ENCODE assay signal across 7 cellular contexts in the genomic region with DNA sequence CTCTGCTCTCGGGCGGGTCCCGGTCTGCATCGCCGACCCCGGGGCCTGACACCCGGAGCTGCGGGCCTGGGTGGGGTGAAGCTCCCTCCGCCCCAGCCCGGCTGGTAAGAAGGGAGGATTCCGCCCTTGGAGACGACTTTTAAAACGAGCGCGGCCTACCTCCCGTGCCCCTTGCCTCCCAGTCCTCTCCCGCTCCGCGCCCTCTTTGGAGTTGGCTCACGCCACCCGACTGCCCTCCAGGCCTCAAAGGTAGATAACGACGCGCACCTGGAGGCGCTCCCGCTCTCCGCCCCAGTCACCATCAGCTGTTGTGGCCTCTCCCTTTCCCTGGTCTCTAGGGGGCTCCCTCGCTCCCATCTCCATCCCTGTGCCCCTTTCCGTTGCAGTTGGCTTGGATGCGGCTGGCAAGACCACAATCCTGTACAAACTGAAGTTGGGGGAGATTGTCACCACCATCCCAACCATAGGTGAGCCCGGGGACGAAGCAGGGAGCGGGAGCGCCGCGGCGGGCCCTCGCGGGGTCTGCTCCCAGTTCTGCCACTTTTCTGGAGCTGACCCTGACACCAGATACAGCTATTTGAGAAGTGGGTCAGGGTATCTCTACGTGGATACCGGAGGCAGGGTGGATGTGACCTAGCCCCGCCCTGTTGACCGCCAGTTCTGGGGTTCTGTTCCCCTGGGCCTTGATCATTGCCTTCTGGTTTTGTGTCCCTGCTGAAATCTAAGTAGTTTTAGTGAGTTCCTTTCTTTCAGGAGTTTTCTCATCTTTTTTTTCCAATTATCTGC. TPM values are rescaled to one million over a fixed set of nuclear protein-coding genes. Genes with fewer than 3 reads are reported as not detected.
DNase-seq lines count a peak whose midpoint lies in the region; TF ChIP-seq lines count a peak whose summit lies in the region.

No MANE protein-coding gene starts in this region.

- DNase-seq in H7, result peak; percentile 94
- peak; percentile 68 for DNase-seq in LoVo (ENCODE audit: low spot score)
- DNase-seq in T-helper 1 cell, result peak in 3 of 5 donors; percentile 15 to 22 (median 18)
- DNase-seq in colonic mucosa, result peak; percentile 71
- DNase-seq in kidney glomerular epithelial cell (lab: John Stamatoyannopoulos, UW), result peak; percentile 62
- peak; percentile 35 for DNase-seq in stimulated activated CD4-positive, alpha-beta T cell treated with anti-CD3 and anti-CD28 coated beads, Interleukin-15, amount 100 ng/mL, for 24 hours

- peak overlapping the region; percentile 83 to 94 for H3K9ac ChIP-seq in colonic mucosa (ENCODE audit: low read depth in 2 of 2, low read length in 2 of 2)

- peak overlapping the region; percentile 71 for H3K27ac ChIP-seq in colonic mucosa

- H3K4me3 ChIP-seq in GM08714 (ENCODE audit: low read length) (peak overlapping the region; percentile 73), H7 (ENCODE audit: insufficient read depth, low read depth, low read length) (peak overlapping the region; percentile 88), colonic mucosa (peak overlapping the region; percentile 80)

- H3K4me1 ChIP-seq in colonic mucosa, result peaks cover 16% of the 10 kb centered on the region

- no peaks in the 10 kb centered on the region for H3K9me3 ChIP-seq in colonic mucosa

- peaks cover 16% of the 10 kb centered on the region for H3K36me3 ChIP-seq in H7 (replicated peaks; ENCODE audit: control insufficient read depth, insufficient read depth, low read length)
- peaks cover 9% of the 10 kb centered on the region for H3K36me3 ChIP-seq in colonic mucosa

- intact Hi-C loops in colonic mucosa (cut with DNase I), result no loop called here

- peak; percentile 28 for TF ChIP-seq CTCF in colonic mucosa (IDR thresholded peaks at IDR 0.05)

- H3K27me3 ChIP-seq in H7 (ENCODE audit: control insufficient read depth, insufficient read depth, low read length), result peaks cover 22% of the 10 kb centered on the region
- H3K27me3 ChIP-seq in colonic mucosa, result no peaks in the 10 kb centered on the region

RNA-seq across cellular contexts. Expression of a gene that starts 0.7 kb away (rescaled TPM):
- 180 and 210 TPM in 2 replicates for total RNA-seq in H7 (2014; rRNA removed; shearing (Covaris generic))
- 100 to 1,000 TPM; 150 to 178 TPM for total RNA-seq in colonic mucosa

RNA-seq across cellular contexts. Expression of a gene that starts 3.5 kb away (rescaled TPM):
- total RNA-seq in H7 (2014; rRNA removed; shearing (Covaris generic)), result 8.9 and 9.6 TPM in 2 replicates
- total RNA-seq in colonic mucosa, result 10 to 100 TPM; 18.6 to 21.4 TPM

RNA-seq across cellular contexts. Expression of a gene that starts 4.6 kb away (rescaled TPM):
- total RNA-seq in H7 (2014; rRNA removed; shearing (Covaris generic)), result 0.52 and 5.0 TPM in 2 replicates
- total RNA-seq in colonic mucosa, result 1 to 10 TPM in 1 of 2 donors, not detected in 1; 1.3 TPM

RNA-seq across cellular contexts. Expression of a gene that starts 29.1 kb away (rescaled TPM):
- total RNA-seq in H7 (2014; rRNA removed; shearing (Covaris generic)), result 0.07 TPM in 1 of 2 replicates, not detected in the other
- total RNA-seq in colonic mucosa, result under 1 TPM; 0.67 to 0.88 TPM

Comparison
In these comparisons a context has a peak if more than half of its experiments do, and no peak if none do; other contexts are left out.
1. Peak in every context shown above with its lines: DNase-seq, H3K4me3 ChIP-seq and H3K27ac ChIP-seq.
2. DNase-seq: peak in every context shown above with its lines; median percentile 94 in H7; 71 in colonic mucosa; 68 in LoVo; 62 in kidney glomerular epithelial cell; 35 in stimulated activated CD4-positive, alpha-beta T cell treated with anti-CD3 and anti-CD28 coated beads, Interleukin-15, amount 100 ng/mL, for 24 hours; 18 in T-helper 1 cell.